In the genomic region with DNA sequence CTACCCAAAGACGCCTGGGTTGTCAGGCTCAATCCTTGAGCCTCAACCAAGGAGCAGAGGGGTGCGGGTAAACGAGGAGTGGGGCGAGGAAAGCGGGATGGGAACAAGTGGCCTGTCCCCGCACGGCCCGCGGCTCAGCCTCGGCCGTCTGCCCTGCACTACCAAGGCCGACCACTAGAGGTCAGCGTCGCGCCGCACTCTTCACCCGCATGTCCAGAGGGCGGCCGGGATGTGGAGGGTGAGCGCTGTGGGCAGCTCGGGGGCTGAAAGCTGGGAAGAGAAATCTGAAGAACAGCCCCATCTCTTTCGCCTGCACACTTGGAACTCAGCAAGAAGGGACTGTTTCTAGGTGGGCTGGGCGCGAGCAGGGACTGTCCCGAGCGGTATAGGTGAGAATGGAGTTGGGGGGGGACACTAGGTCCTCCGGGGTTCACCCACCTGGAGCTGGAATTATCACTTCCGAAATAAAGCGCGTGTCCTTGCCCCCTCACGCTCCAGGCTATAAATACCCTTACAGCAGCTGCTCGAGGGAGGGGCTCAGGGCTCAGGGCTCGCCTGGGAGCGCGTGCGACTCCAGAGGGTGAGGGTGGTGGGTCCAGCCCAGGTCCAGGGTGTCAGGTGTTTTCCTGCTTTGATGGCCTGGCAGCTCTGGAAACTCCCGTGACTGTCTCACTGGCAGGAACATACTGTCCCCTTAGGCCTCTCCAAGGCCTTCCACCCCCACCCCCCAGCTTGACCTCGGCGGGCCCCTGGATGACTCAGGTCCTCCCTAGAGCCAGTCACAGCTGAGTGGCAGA, we compare ENCODE assay signal across 2 cellular contexts.
A peak's percentile ranks its signal among the peaks of the same experiment; 100 is the strongest.
TF ChIP-seq lines count a peak whose summit lies in the region.

No MANE protein-coding gene starts in this region.

TF ChIP-seq in IMR-90, 13 proteins besides CTCF, POLR2A, EP300 and RAD21:
- TF ChIP-seq MAZ (IDR thresholded peaks at IDR 0.05; ENCODE audit: borderline replicate concordance, low read depth, low read length) (peak; percentile 64; the same call in 1 of the 2 replicates), SMC3 (IDR thresholded peaks at IDR 0.05; ENCODE audit: low read depth, low read length) (peak; percentile 69), CHD1 (IDR thresholded peaks at IDR 0.05; ENCODE audit: low read depth, low read length) (no peak)

TF ChIP-seq in SK-N-SH treated with all-trans-retinoic acid at 6 μM for 48 hours, 23 proteins besides CTCF, POLR2A, EP300 and RAD21:
- TF ChIP-seq SNAI2 (CRISPR knock-in tag; IDR thresholded peaks at IDR 0.05) (no peak), ZC3H10 (CRISPR knock-in tag; IDR thresholded peaks at IDR 0.05) (no peak), ZNF70 (CRISPR knock-in tag; IDR thresholded peaks at IDR 0.05) (no peak; the same call in 1 of the 2 replicates), GLIS3 (CRISPR knock-in tag; IDR thresholded peaks at IDR 0.05) (no peak), ZFP30 (CRISPR knock-in tag; IDR thresholded peaks at IDR 0.05) (no peak), ZNF8 (CRISPR knock-in tag; IDR thresholded peaks at IDR 0.05) (no peak)
- TF ChIP-seq, protein P1, sequence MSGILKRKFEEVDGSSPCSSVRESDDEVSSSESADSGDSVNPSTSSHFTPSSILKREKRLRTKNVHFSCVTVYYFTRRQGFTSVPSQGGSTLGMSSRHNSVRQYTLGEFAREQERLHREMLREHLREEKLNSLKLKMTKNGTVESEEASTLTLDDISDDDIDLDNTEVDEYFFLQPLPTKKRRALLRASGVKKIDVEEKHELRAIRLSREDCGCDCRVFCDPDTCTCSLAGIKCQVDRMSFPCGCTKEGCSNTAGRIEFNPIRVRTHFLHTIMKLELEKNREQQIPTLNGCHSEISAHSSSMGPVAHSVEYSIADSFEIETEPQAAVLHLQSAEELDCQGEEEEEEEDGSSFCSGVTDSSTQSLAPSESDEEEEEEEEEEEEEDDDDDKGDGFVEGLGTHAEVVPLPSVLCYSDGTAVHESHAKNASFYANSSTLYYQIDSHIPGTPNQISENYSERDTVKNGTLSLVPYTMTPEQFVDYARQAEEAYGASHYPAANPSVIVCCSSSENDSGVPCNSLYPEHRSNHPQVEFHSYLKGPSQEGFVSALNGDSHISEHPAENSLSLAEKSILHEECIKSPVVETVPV (CRISPR knock-in tag; IDR thresholded peaks at IDR 0.05), result no peak
- TF ChIP-seq, protein P2, sequence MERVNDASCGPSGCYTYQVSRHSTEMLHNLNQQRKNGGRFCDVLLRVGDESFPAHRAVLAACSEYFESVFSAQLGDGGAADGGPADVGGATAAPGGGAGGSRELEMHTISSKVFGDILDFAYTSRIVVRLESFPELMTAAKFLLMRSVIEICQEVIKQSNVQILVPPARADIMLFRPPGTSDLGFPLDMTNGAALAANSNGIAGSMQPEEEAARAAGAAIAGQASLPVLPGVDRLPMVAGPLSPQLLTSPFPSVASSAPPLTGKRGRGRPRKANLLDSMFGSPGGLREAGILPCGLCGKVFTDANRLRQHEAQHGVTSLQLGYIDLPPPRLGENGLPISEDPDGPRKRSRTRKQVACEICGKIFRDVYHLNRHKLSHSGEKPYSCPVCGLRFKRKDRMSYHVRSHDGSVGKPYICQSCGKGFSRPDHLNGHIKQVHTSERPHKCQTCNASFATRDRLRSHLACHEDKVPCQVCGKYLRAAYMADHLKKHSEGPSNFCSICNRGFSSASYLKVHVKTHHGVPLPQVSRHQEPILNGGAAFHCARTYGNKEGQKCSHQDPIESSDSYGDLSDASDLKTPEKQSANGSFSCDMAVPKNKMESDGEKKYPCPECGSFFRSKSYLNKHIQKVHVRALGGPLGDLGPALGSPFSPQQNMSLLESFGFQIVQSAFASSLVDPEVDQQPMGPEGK (CRISPR knock-in tag; IDR thresholded peaks at IDR 0.05; ENCODE audit: borderline replicate concordance), result no peak
